21 cellular contexts compared by ENCODE assay signal in the genomic region with DNA sequence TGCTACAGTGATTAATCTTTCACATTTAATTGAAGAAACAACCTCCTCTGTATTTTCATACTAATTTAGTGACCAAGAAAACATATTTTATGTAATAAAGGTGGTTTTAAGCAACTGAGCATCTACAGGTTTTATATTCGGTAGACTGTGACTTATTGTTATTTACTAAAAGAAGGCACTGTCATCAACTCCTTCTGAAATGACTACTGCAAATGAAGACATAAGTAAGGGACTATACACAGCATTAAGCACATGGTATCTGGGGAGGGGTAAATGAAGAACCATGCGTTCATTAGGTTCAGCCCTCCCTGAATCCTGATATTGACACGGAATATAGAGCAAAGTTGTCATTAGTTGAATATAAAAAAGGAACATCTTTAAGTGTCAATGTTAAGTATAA.
"Had no signal": no experiment of that assay in that cellular context is flagged by ENCODE, and none has a peak within 500 bp of the region (broad histone marks: within the 10 kb centered on the region; RNA-seq: fewer than 3 reads in every experiment).

No MANE protein-coding gene starts in this region.

- DNase-seq: dermis blood vessel endothelial cell; effector memory CD8-positive, alpha-beta T cell; erythroblast; esophagus squamous epithelium; foreskin melanocyte; immature natural killer cell; mesenchymal stem cell; mucosa of descending colon; naive B cell; pancreas; right lobe of liver; small intestine; stimulated activated CD4-positive, alpha-beta T cell treated with anti-CD3 and anti-CD28 coated beads, Interleukin-15, amount 100 ng/mL, for 24 hours; stimulated activated CD4-positive, alpha-beta T cell treated with anti-CD3 and anti-CD28 coated beads, Interleukin-2, amount 100 ng/mL, for 48 hours; stimulated activated naive B cell treated with anti-CD40 and anti-IgM and Interleukin-4, amounts not matched to agents 10 μg/mL and 1 μg/mL and 100 μg/mL, for 72 hours; testis; tibial artery had no signal

- H3K27ac ChIP-seq: coronary artery, esophagus squamous epithelium, neutrophil, pancreas, right lobe of liver, testis, tibial artery had no signal

- ATAC-seq: effector memory CD8-positive, alpha-beta T cell; left lobe of liver; mucosa of descending colon; natural killer cell treated with Interleukin-12 subunit alpha and Interleukin-12 subunit beta and Interleukin-15 and Interleukin-18, amount 100 ng/mL, for 72 hours; pancreas; right lobe of liver; stimulated activated naive B cell treated with anti-CD40 and anti-IgM and Interleukin-4, amounts not matched to agents 10 μg/mL and 1 μg/mL and 100 μg/mL, for 72 hours had no signal
